19 cellular contexts compared by ENCODE assay signal in genomic region chr7:36285276-36285675, GRCh38.
DNase-seq lines count a peak whose midpoint lies in the region; ATAC-seq and TF ChIP-seq lines count a peak whose summit lies in the region.
"Had no signal": no experiment of that assay in that cellular context is flagged by ENCODE, and none has a peak within 500 bp of the region (broad histone marks: within the 10 kb centered on the region; RNA-seq: fewer than 3 reads in every experiment).

No MANE protein-coding gene starts in this region.

- H3K4me1 Mint-ChIP-seq in central memory CD8-positive, alpha-beta T cell: peaks cover 68% of the 10 kb centered on the region
- peaks cover 39% of the 10 kb centered on the region for H3K4me1 Mint-ChIP-seq in type B pancreatic cell (ENCODE audit: unreplicated experiment)
- peaks cover 69% of the 10 kb centered on the region for H3K4me1 Mint-ChIP-seq in activated CD4-positive, alpha-beta memory T cell treated with anti-CD3 and anti-CD28 coated beads for 36 hours (ENCODE audit: low read depth)

- H3K9me3 Mint-ChIP-seq in central memory CD8-positive, alpha-beta T cell: no peaks in the 10 kb centered on the region
- H3K9me3 Mint-ChIP-seq in type B pancreatic cell: no peaks in the 10 kb centered on the region
- H3K9me3 Mint-ChIP-seq in activated CD4-positive, alpha-beta memory T cell treated with anti-CD3 and anti-CD28 coated beads for 36 hours: no peaks in the 10 kb centered on the region
- H3K9me3 Mint-ChIP-seq: activated naive CD4-positive, alpha-beta T cell treated with anti-CD3 and anti-CD28 coated beads, Interleukin-2, amount 50 U/mL, for 24 hours; activated T-cell treated with anti-CD3 and anti-CD28 coated beads, Interleukin-2, amount 50 U/mL, for 24 hours had no signal

- H3K4me3 Mint-ChIP-seq in central memory CD8-positive, alpha-beta T cell: no peak overlapping the region
- no peak overlapping the region for H3K4me3 Mint-ChIP-seq in type B pancreatic cell
- no peak overlapping the region for H3K4me3 Mint-ChIP-seq in activated CD4-positive, alpha-beta memory T cell treated with anti-CD3 and anti-CD28 coated beads for 36 hours
- H3K4me3 Mint-ChIP-seq: activated T-cell treated with anti-CD3 and anti-CD28 coated beads, Interleukin-2, amount 50 U/mL, for 24 hours had no signal

- H3K27me3 ChIP-seq in BLaER1 treated with 17β-estradiol and CSF1 and Interleukin-3, amounts not matched to agents 10 nM and 100 nM: no peaks in the 10 kb centered on the region
- H3K27me3 ChIP-seq in neutrophil (no peaks in the 10 kb centered on the region), breast epithelium (no peaks in the 10 kb centered on the region)
- H3K27me3 ChIP-seq: gastroesophageal sphincter, Peyer's patch, uterus had no signal

- H4K20me1 ChIP-seq in BLaER1 treated with 17β-estradiol and CSF1 and Interleukin-3, amounts not matched to agents 10 nM and 100 nM: no peaks in the 10 kb centered on the region

- H3K4me1 ChIP-seq in BLaER1 treated with 17β-estradiol and CSF1 and Interleukin-3, amounts not matched to agents 10 nM and 100 nM: peaks cover 83 to 98% (median 96%) of the 10 kb centered on the region in 10 experiments
- peaks cover 16% of the 10 kb centered on the region for H3K4me1 ChIP-seq in HEK293 (ENCODE audit: control insufficient read depth, insufficient read depth, low read length)
- H3K4me1 ChIP-seq in neutrophil (ENCODE audit: control insufficient read depth in 1 of 2, insufficient read depth in 1 of 2, low read depth in 1 of 2, low read length in 1 of 2): peaks cover 80% of the 10 kb centered on the region in 2 experiments
- H3K4me1 ChIP-seq in breast epithelium: peaks cover 0 to 2% of the 10 kb centered on the region in 2 donors

- peaks cover 0 to 56% (median 4%) of the 10 kb centered on the region in 11 experiments; a peak in 10 of 22 replicates for H3K36me3 ChIP-seq in BLaER1 treated with 17β-estradiol and CSF1 and Interleukin-3, amounts not matched to agents 10 nM and 100 nM
- H3K36me3 ChIP-seq in HEK293 (ENCODE audit: control insufficient read depth in 2 of 2, insufficient read depth in 1 of 2, low read length in 2 of 2): no peaks in the 10 kb centered on the region; a peak in 1 of 3 replicates
- H3K36me3 ChIP-seq in neutrophil: peaks cover 26% of the 10 kb centered on the region
- H3K36me3 ChIP-seq in breast epithelium: no peaks in the 10 kb centered on the region
- H3K36me3 ChIP-seq: uterus had no signal

- peak overlapping the region in 6 of 10 experiments; percentile 4 to 37 (median 14); a peak in 4 of 20 replicates for H3K4me3 ChIP-seq in BLaER1 treated with 17β-estradiol and CSF1 and Interleukin-3, amounts not matched to agents 10 nM and 100 nM
- H3K4me3 ChIP-seq in HEK293 (ENCODE audit: low read depth, low read length) (no peak overlapping the region), neutrophil (ENCODE audit: low read depth in 1 of 2, low read length in 1 of 2) (peak overlapping the region; percentile 35 to 50), breast epithelium (no peak overlapping the region)
- H3K4me3 ChIP-seq: gastroesophageal sphincter, Peyer's patch, uterus had no signal

- H3K27me3 Mint-ChIP-seq in central memory CD8-positive, alpha-beta T cell: peaks cover under 1% of the 10 kb centered on the region
- H3K27me3 Mint-ChIP-seq in type B pancreatic cell: peaks cover 8% of the 10 kb centered on the region
- H3K27me3 Mint-ChIP-seq in activated CD4-positive, alpha-beta memory T cell treated with anti-CD3 and anti-CD28 coated beads for 36 hours: no peaks in the 10 kb centered on the region
- H3K27me3 Mint-ChIP-seq: activated naive CD4-positive, alpha-beta T cell treated with anti-CD3 and anti-CD28 coated beads, Interleukin-2, amount 50 U/mL, for 24 hours; activated T-cell treated with anti-CD3 and anti-CD28 coated beads, Interleukin-2, amount 50 U/mL, for 24 hours had no signal

- peak overlapping the region; percentile 90 to 99 (median 95) for H3K27ac ChIP-seq in BLaER1 treated with 17β-estradiol and CSF1 and Interleukin-3, amounts not matched to agents 10 nM and 100 nM
- H3K27ac ChIP-seq in HEK293 (ENCODE audit: extremely low read depth, low read depth, low read length) (no peak overlapping the region), neutrophil (peak overlapping the region; percentile 97), breast epithelium (no peak overlapping the region)
- H3K27ac ChIP-seq: Peyer's patch had no signal

- CTCF ChIA-PET in HEK293 (lab: Yijun Ruan, JAX): interaction anchor here (1.1 to 7.8 kb wide), 3 partner anchors 34 to 300 kb away, joined by 3 to 73 read pairs (median 4); no protein-coding TSS in a partner anchor
- CTCF ChIA-PET in activated CD4-positive, alpha-beta memory T cell treated with anti-CD3 and anti-CD28 coated beads for 36 hours (lab: Charles Lee): interaction anchor here (1.8 to 7.0 kb wide), 3 partner anchors 33 to 309 kb away, joined by 6 to 48 read pairs (median 9); no protein-coding TSS in a partner anchor

- H3K4me2 ChIP-seq in BLaER1 treated with 17β-estradiol and CSF1 and Interleukin-3, amounts not matched to agents 10 nM and 100 nM: peak overlapping the region; percentile 89 to 98 (median 95)

- H3K9ac ChIP-seq in BLaER1 treated with 17β-estradiol and CSF1 and Interleukin-3, amounts not matched to agents 10 nM and 100 nM: peak overlapping the region; percentile 79 to 89 (median 85)

- no peak for DNase-seq in central memory CD8-positive, alpha-beta T cell (ENCODE audit: low spot score in 2 of 2)
- DNase-seq in type B pancreatic cell (ENCODE audit: extremely low spot score, unreplicated experiment) (no peak), breast epithelium (ENCODE audit: low spot score in 2 of 2) (no peak)
- no peak for DNase-seq in activated CD4-positive, alpha-beta memory T cell treated with anti-CD3 and anti-CD28 coated beads for 36 hours
- DNase-seq: activated CD4-positive, alpha-beta T cell treated with anti-CD3 and anti-CD28 coated beads, Interleukin-2, amount 50 U/mL, for 1 hour; activated T-cell treated with anti-CD3 and anti-CD28 coated beads, Interleukin-2, amount 50 U/mL, for 24 hours; COR-L47; NCI-H1436 treated with DMSO at 0.1 percent for 48 hours; nucleus accumbens; Peyer's patch; stimulated activated CD4-positive, alpha-beta T cell treated with anti-CD3 and anti-CD28 coated beads, Interleukin-4, amount 100 ng/mL, for 1 hour; uterus had no signal

- TF ChIP-seq CTCF in HEK293 (tag by site-specific recombination; IDR thresholded peaks at IDR 0.05): no peak
- no peak for TF ChIP-seq CTCF in neutrophil (IDR thresholded peaks at IDR 0.05)
- TF ChIP-seq CTCF in type B pancreatic cell (conservative IDR thresholded peaks at IDR 0.05): no peak
- TF ChIP-seq CTCF in breast epithelium (IDR thresholded peaks at IDR 0.05): no peak

- intact Hi-C loops in breast epithelium (cut with DNase I; ENCODE audit: low total_unique reads): loop anchor here (5.0 kb wide), 1 partner anchor 303 kb away; no protein-coding TSS in a partner anchor
- intact Hi-C loops in activated CD4-positive, alpha-beta memory T cell treated with anti-CD3 and anti-CD28 coated beads for 36 hours (cut with micrococcal nuclease): loop anchor here (5.0 to 10.0 kb wide), 2 partner anchors 78 to 560 kb away; no protein-coding TSS in a partner anchor

- TF ChIP-seq POLR2A in breast epithelium (IDR thresholded peaks at IDR 0.05): no peak

- peaks cover 8% of the 10 kb centered on the region for H3K36me3 Mint-ChIP-seq in central memory CD8-positive, alpha-beta T cell (ENCODE audit: insufficient read depth)
- peaks cover 7% of the 10 kb centered on the region for H3K36me3 Mint-ChIP-seq in type B pancreatic cell
- peaks cover 2% of the 10 kb centered on the region for H3K36me3 Mint-ChIP-seq in activated CD4-positive, alpha-beta memory T cell treated with anti-CD3 and anti-CD28 coated beads for 36 hours
- H3K36me3 Mint-ChIP-seq: activated naive CD4-positive, alpha-beta T cell treated with anti-CD3 and anti-CD28 coated beads, Interleukin-2, amount 50 U/mL, for 24 hours had no signal

- no peak for ATAC-seq in central memory CD8-positive, alpha-beta T cell (replicated peaks; ENCODE audit: extremely low read depth, poor library complexity, severe bottlenecking)
- no peak for ATAC-seq in GM19395 (IDR thresholded peaks at IDR 0.05; ENCODE audit: unreplicated experiment)
- ATAC-seq: gastroesophageal sphincter, left lobe of liver had no signal

- POLR2A ChIA-PET in HEK293 (lab: Yijun Ruan, JAX): no interaction called here
- POLR2A ChIA-PET in activated CD4-positive, alpha-beta memory T cell treated with anti-CD3 and anti-CD28 coated beads for 36 hours (lab: Charles Lee): interaction anchor here (0.5 kb wide), 1 partner anchor 300 kb away, joined by 3 read pairs; no protein-coding TSS in a partner anchor

- H3K27ac Mint-ChIP-seq in central memory CD8-positive, alpha-beta T cell (ENCODE audit: low read depth): peak overlapping the region; percentile 99
- H3K27ac Mint-ChIP-seq in type B pancreatic cell: no peak overlapping the region
- no peak overlapping the region for H3K27ac Mint-ChIP-seq in activated CD4-positive, alpha-beta memory T cell treated with anti-CD3 and anti-CD28 coated beads for 36 hours
- H3K27ac Mint-ChIP-seq: activated naive CD4-positive, alpha-beta T cell treated with anti-CD3 and anti-CD28 coated beads, Interleukin-2, amount 50 U/mL, for 24 hours; activated T-cell treated with anti-CD3 and anti-CD28 coated beads, Interleukin-2, amount 50 U/mL, for 24 hours had no signal

- H3K9me3 ChIP-seq in BLaER1 treated with 17β-estradiol and CSF1 and Interleukin-3, amounts not matched to agents 10 nM and 100 nM (replicated peaks in 1 of 11): no peaks in the 10 kb centered on the region
- no peaks in the 10 kb centered on the region for H3K9me3 ChIP-seq in HEK293 (ENCODE audit: control insufficient read depth, insufficient read depth, low read depth, low read length)
- H3K9me3 ChIP-seq in neutrophil: no peaks in the 10 kb centered on the region
- H3K9me3 ChIP-seq in breast epithelium: no peaks in the 10 kb centered on the region
- H3K9me3 ChIP-seq: gastroesophageal sphincter, Peyer's patch, uterus had no signal

TF ChIP-seq in HEK293, 187 proteins besides CTCF, POLR2A, EP300 and RAD21 (continues in another document):
- TF ChIP-seq ZNF335 (tag by site-specific recombination; conservative IDR thresholded peaks at IDR 0.05): no peak

Comparison
In these comparisons a context has a peak if more than half of its experiments do, and no peak if none do; other contexts are left out.
1. H3K27ac ChIP-seq: peak in BLaER1 treated with 17β-estradiol and CSF1 and Interleukin-3, amounts not matched to agents 10 nM and 100 nM (11 of 11) and neutrophil (single experiment); none in HEK293 (single experiment) and breast epithelium (0 of 2).
2. H3K4me3 ChIP-seq: peak in BLaER1 treated with 17β-estradiol and CSF1 and Interleukin-3, amounts not matched to agents 10 nM and 100 nM (6 of 10) and neutrophil (2 of 2); none in HEK293 (single experiment) and breast epithelium (0 of 3).